In genomic region chr1:68145418-68146126, GRCh38 we compare ENCODE assay signal across 16 cellular contexts.
A peak's percentile ranks its signal among the peaks of the same experiment; 100 is the strongest.
DNase-seq lines count a peak whose midpoint lies in the region; ATAC-seq, FAIRE-seq and TF ChIP-seq lines count a peak whose summit lies in the region.
"Had no signal": no experiment of that assay in that cellular context is flagged by ENCODE, and none has a peak within 500 bp of the region (broad histone marks: within the 10 kb centered on the region; RNA-seq: fewer than 3 reads in every experiment).

No MANE protein-coding gene starts in this region.

- H3K36me3 Mint-ChIP-seq in Calu3 (ENCODE audit: insufficient read depth, unreplicated experiment) = peaks cover 6% of the 10 kb centered on the region

- TF ChIP-seq POLR2A in body of pancreas (IDR thresholded peaks at IDR 0.05) = no peak

- BruUV-seq in Calu3 (replicated peaks; lab: Mats Ljungman, UMichigan) = no TSS peak

- peaks cover 70% of the 10 kb centered on the region for H3K4me1 ChIP-seq in body of pancreas
- H3K4me1 ChIP-seq in kidney (ENCODE audit: control insufficient read depth in 1 of 2, insufficient read depth in 1 of 2, low read depth in 1 of 2, low read length in 2 of 2) = peaks cover 9 to 19% of the 10 kb centered on the region in 2 donors
- H3K4me1 ChIP-seq in pancreas = peaks cover 25 to 55% (median 38%) of the 10 kb centered on the region in 3 donors

- H3K27ac Mint-ChIP-seq in Calu3 (ENCODE audit: unreplicated experiment) = peak overlapping the region; percentile 83
- H3K27ac Mint-ChIP-seq: T-helper 1 cell treated with Interleukin-12 subunit alpha and Interleukin-12 subunit beta and Interleukin-4 antibody, amounts not matched to agents 30 μg/mL and 1 μg/mL, for 36 hours had no signal

- no peaks in the 10 kb centered on the region for H3K27me3 Mint-ChIP-seq in Calu3 (ENCODE audit: unreplicated experiment)

- H3K4me3 Mint-ChIP-seq in Calu3 (ENCODE audit: low read depth, unreplicated experiment) = peak overlapping the region; percentile 31
- H3K4me3 Mint-ChIP-seq: T-helper 1 cell treated with Interleukin-12 subunit alpha and Interleukin-12 subunit beta and Interleukin-4 antibody, amounts not matched to agents 30 μg/mL and 1 μg/mL, for 36 hours had no signal

- CTCF ChIA-PET in Calu3 (lab: Charles Lee) = interaction anchor here (0.5 to 1.2 kb wide), 6 partner anchors 12 to 297 kb away, joined by 3 to 6 read pairs (median 3); partner anchors contain the start of gene WLS

- H3K27me3 ChIP-seq in body of pancreas (no peaks in the 10 kb centered on the region), pancreas (no peaks in the 10 kb centered on the region)

- no peak for FAIRE-seq in kidney (lab: Jason Lieb, UNC)
- FAIRE-seq in pancreas (lab: Jason Lieb, UNC) = no peak
- FAIRE-seq in RCC 7860 (lab: Jason Lieb, UNC) = no peak
- FAIRE-seq: GM18507 had no signal

- H3K4me1 Mint-ChIP-seq in Calu3 (ENCODE audit: low read depth, unreplicated experiment) = peaks cover 19% of the 10 kb centered on the region

- DNase-seq in Calu3 (peak; percentile 49), body of pancreas (peak; percentile 71 to 86 (median 81)), kidney (peak; percentile 72), pancreas (peak; percentile 53 to 88 (median 66)), RCC 7860 (ENCODE audit: low spot score) (no peak), occipital lobe (lab: John Stamatoyannopoulos, UW) (no peak), mesenteric fat pad (ENCODE audit: low spot score) (no peak), DMS79 treated with DMSO at 0.1 percent for 48 hours (lab: John Stamatoyannopoulos, UW) (no peak)
- DNase-seq: activated naive CD4-positive, alpha-beta T cell; COR-L47; effector memory CD4-positive, alpha-beta T cell; foreskin fibroblast; NCI-H2029 treated with DMSO at 0.1 percent for 48 hours had no signal

- H3K9me3 ChIP-seq in body of pancreas (no peaks in the 10 kb centered on the region), kidney (ENCODE audit: control insufficient read depth in 1 of 2, low read length in 2 of 2) (no peaks in the 10 kb centered on the region), pancreas (no peaks in the 10 kb centered on the region)
- H3K9me3 ChIP-seq: thoracic aorta had no signal

- intact Hi-C loops in Calu3 (cut with micrococcal nuclease; ENCODE audit: unreplicated experiment) = loop anchor here (2.0 kb wide), 1 partner anchor 29 kb away; no protein-coding TSS in a partner anchor
- intact Hi-C loops in body of pancreas (cut with DNase I) = no loop called here
- intact Hi-C loops in kidney (cut with DNase I) = no loop called here
- intact Hi-C loops in pancreas (cut with DNase I) = no loop called here

- WGBS in body of pancreas, 2 donors = 15 to 31% methylated on average over 10 of the region's 10 CpGs
- 13 to 15% methylated on average over 10 of the region's 10 CpGs for WGBS in pancreas, 2 donors

- no peaks in the 10 kb centered on the region for H3K9me3 Mint-ChIP-seq in Calu3 (ENCODE audit: low read depth, unreplicated experiment)
- H3K9me3 Mint-ChIP-seq: T-helper 1 cell treated with Interleukin-12 subunit alpha and Interleukin-12 subunit beta and Interleukin-4 antibody, amounts not matched to agents 30 μg/mL and 1 μg/mL, for 36 hours had no signal

- H3K9ac ChIP-seq in kidney (ENCODE audit: low read length in 2 of 2) = no peak overlapping the region

- H3K27ac ChIP-seq in body of pancreas (peak overlapping the region; percentile 49 to 83 (median 71)), kidney (ENCODE audit: low read depth in 2 of 2, low read length in 2 of 2) (peak overlapping the region; percentile 10 to 52), pancreas (peak overlapping the region; percentile 14 to 85 (median 58))
- H3K27ac ChIP-seq: thoracic aorta had no signal

- peaks cover 0 to 7% of the 10 kb centered on the region in 2 donors for H3K36me3 ChIP-seq in body of pancreas (replicated peaks in 1 of 2; ENCODE audit: insufficient read depth in 1 of 2, low read depth in 2 of 2)
- H3K36me3 ChIP-seq in kidney (ENCODE audit: control insufficient read depth in 1 of 2, insufficient read depth in 2 of 2, low read length in 2 of 2) = peaks cover 18 to 24% of the 10 kb centered on the region in 2 donors
- H3K36me3 ChIP-seq in pancreas = peaks cover 0 to 29% (median 5%) of the 10 kb centered on the region in 3 donors

- TF ChIP-seq CTCF in Calu3 (IDR thresholded peaks at IDR 0.05; ENCODE audit: unreplicated experiment) (no peak), body of pancreas (IDR thresholded peaks at IDR 0.05) (no peak), kidney (IDR thresholded peaks at IDR 0.05; ENCODE audit: borderline replicate concordance, extremely low read depth, insufficient read depth) (no peak), pancreas (IDR thresholded peaks at IDR 0.05) (no peak)

- no peak overlapping the region for H3K4me3 ChIP-seq in body of pancreas
- H3K4me3 ChIP-seq in kidney (ENCODE audit: low read length in 2 of 2) = no peak overlapping the region
- no peak overlapping the region for H3K4me3 ChIP-seq in pancreas
- H3K4me3 ChIP-seq: thoracic aorta had no signal

- peak; percentile 72 for ATAC-seq in body of pancreas
- ATAC-seq in pancreas = peak; percentile 71 to 87 (median 78)

Comparison
In these comparisons a context has a peak if more than half of its experiments do, and no peak if none do; other contexts are left out.
1. DNase-seq: peak in Calu3 (single experiment), body of pancreas (4 of 4), kidney (single experiment) and pancreas (6 of 6); none in RCC 7860 (single experiment), occipital lobe (single experiment), mesenteric fat pad (single experiment) and DMS79 treated with DMSO at 0.1 percent for 48 hours (single experiment).
2. Peak in every context shown above with its lines, with median percentiles within 50 percentile points of each other: H3K27ac ChIP-seq.